In the genomic region with DNA sequence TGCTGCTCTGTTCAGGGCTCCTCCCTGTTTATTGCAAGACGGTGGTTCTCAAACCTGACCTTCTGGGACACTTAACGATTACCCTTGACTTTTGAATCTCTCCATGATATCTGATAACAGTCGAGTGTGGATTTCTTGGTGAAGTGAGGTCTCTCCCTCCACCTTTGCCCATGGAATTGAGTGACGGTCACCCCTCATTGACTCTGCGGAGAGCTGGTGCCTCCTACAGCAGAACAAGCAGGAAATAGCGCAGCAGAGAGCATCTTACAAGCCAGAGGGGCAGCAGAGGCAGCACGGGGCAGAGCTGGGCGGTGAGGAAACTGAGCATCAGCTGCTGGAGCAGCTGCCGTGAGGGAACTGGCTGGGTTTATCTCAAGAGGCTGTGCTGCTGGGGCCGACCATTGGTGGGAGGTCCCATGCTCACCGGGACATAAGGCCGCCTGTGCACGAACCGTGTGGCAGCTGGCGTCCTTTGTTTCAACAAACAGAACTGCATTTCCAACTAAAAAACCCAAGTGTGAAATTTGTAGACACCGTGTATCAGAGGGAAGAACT, we compare ENCODE assay signal across 17 cellular contexts.
A peak's percentile ranks its signal among the peaks of the same experiment; 100 is the strongest.
DNase-seq lines count a peak whose midpoint lies in the region.
"Had no signal": no experiment of that assay in that cellular context is flagged by ENCODE, and none has a peak within 500 bp of the region (broad histone marks: within the 10 kb centered on the region; RNA-seq: fewer than 3 reads in every experiment).

No MANE protein-coding gene starts in this region.

- peak overlapping the region; percentile 57 for H3K18ac ChIP-seq in neuronal stem cell (ENCODE audit: low read length)

- H4K8ac ChIP-seq in neuronal stem cell (ENCODE audit: low read depth, low read length) = no peak overlapping the region

- H2BK12ac ChIP-seq in neuronal stem cell (ENCODE audit: low read length) = no peak overlapping the region

- no peak overlapping the region for H2AFZ ChIP-seq in neuronal stem cell (ENCODE audit: low read length)

- peak overlapping the region; percentile 51 for H2AK5ac ChIP-seq in neuronal stem cell (ENCODE audit: low read depth, low read length)

- H3K9ac ChIP-seq in neuronal stem cell (ENCODE audit: low read depth, low read length, poor library complexity) = no peak overlapping the region
- H3K9ac ChIP-seq: KMS-11 had no signal

- H3K4me2 ChIP-seq in neuronal stem cell (ENCODE audit: insufficient read depth, low read length, poor library complexity, severe bottlenecking) = no peak overlapping the region
- H3K4me2 ChIP-seq: KMS-11 had no signal

- WGBS in neuronal stem cell (ENCODE audit: extremely low coverage in 2 of 2, insufficient read length in 2 of 2, insufficient replicate concordance in 1 of 2), 2 donors = no CpG with 5 or more reads among the region's 16 CpGs

- no peaks in the 10 kb centered on the region for H3K36me3 ChIP-seq in neuronal stem cell (replicated peaks in 1 of 2; ENCODE audit: control insufficient read depth in 2 of 2, insufficient read depth in 2 of 2, low read length in 2 of 2)

- H2BK120ac ChIP-seq in neuronal stem cell (ENCODE audit: low read depth, low read length) = no peak overlapping the region

- H2BK5ac ChIP-seq in neuronal stem cell (ENCODE audit: low read length) = no peak overlapping the region

- no peaks in the 10 kb centered on the region for H3K79me1 ChIP-seq in neuronal stem cell (ENCODE audit: low read depth, low read length)

- no peak overlapping the region for H4K91ac ChIP-seq in neuronal stem cell (ENCODE audit: low read depth, low read length, poor library complexity)

- H3K4ac ChIP-seq in neuronal stem cell (ENCODE audit: low read length) = no peak overlapping the region

- no peaks in the 10 kb centered on the region for H3K9me3 ChIP-seq in neuronal stem cell (replicated peaks in 1 of 2; ENCODE audit: control insufficient read depth in 2 of 2, insufficient read depth in 1 of 2, low read depth in 1 of 2, low read length in 2 of 2)

- H2BK15ac ChIP-seq in neuronal stem cell (ENCODE audit: low read length) = no peak overlapping the region

- H3K4me1 ChIP-seq in neuronal stem cell (ENCODE audit: control insufficient read depth in 2 of 2, insufficient read depth in 1 of 2, low read depth in 1 of 2, low read length in 2 of 2) = peaks cover 0 to 6% of the 10 kb centered on the region in 2 donors

- H3K14ac ChIP-seq in neuronal stem cell (ENCODE audit: low read length) = no peak overlapping the region

- no peak overlapping the region for H3K23ac ChIP-seq in neuronal stem cell (ENCODE audit: low read depth, low read length, poor library complexity)

- no peak overlapping the region for H3K27ac ChIP-seq in neuronal stem cell (replicated peaks; ENCODE audit: low read length)
- H3K27ac ChIP-seq: KMS-11, RWPE1 had no signal

- no peak overlapping the region for H3K4me3 ChIP-seq in neuronal stem cell (ENCODE audit: low read length in 2 of 2)

- peak; percentile 28 for DNase-seq in Daoy (ENCODE audit: low read depth)
- DNase-seq in NCI-H2171 (lab: John Stamatoyannopoulos, UW) = peak; percentile 85
- DNase-seq in SK-N-DZ (ENCODE audit: low spot score) = peak; percentile 8
- no peak for DNase-seq in neuronal stem cell (ENCODE audit: low spot score)
- no peak for DNase-seq in DMS153 treated with DMSO at 0.1 percent for 48 hours (lab: John Stamatoyannopoulos, UW; ENCODE audit: unreplicated experiment)
- DNase-seq in COR-L47 (lab: John Stamatoyannopoulos, UW) = no peak
- no peak for DNase-seq in mesenteric fat pad (ENCODE audit: low spot score)
- no peak for DNase-seq in AG20443 (ENCODE audit: low spot score)
- DNase-seq: ACHN; CD4-positive, alpha-beta memory T cell; H9; NCI-H1048; NCI-H2029; NCI-H226; NK-92 treated with Interleukin-12 subunit alpha and Interleukin-12 subunit beta, amount 100 ng/mL, for 24 hours had no signal

- H3K27me3 ChIP-seq in neuronal stem cell (ENCODE audit: control insufficient read depth in 3 of 3, insufficient read depth in 3 of 3, low read depth in 1 of 3, low read length in 3 of 3) = peaks cover 0 to 3% (median 0%) of the 10 kb centered on the region in 3 experiments

Comparison
In these comparisons a context has a peak if more than half of its experiments do, and no peak if none do; other contexts are left out.
1. DNase-seq: peak in Daoy (single experiment), NCI-H2171 (single experiment) and SK-N-DZ (single experiment); none in neuronal stem cell (single experiment), DMS153 treated with DMSO at 0.1 percent for 48 hours (single experiment), COR-L47 (single experiment), mesenteric fat pad (single experiment) and AG20443 (single experiment).